8 cellular contexts compared by ENCODE assay signal in genomic region chr9:33161589-33162132, GRCh38. TPM values are rescaled to one million over a fixed set of nuclear protein-coding genes. Genes with fewer than 3 reads are reported as not detected.
DNase-seq lines count a peak whose midpoint lies in the region; ATAC-seq and TF ChIP-seq lines count a peak whose summit lies in the region.

No MANE protein-coding gene starts in this region.

- intact Hi-C loops in activated T-helper 1 cell treated with anti-CD3 and anti-CD28 coated beads, Interleukin-12 subunit alpha, Interleukin-12 subunit beta, Interleukin-2, Interleukin-4 antibody, amounts not matched to agents 30 ng/mL and 10 ng/mL and 1 ng/mL, durations not matched to agents 14 hours and 24 hours and 36 hours (cut with micrococcal nuclease): no loop called here
- intact Hi-C loops in lower lobe of right lung (cut with DNase I): no loop called here

- H3K36me3 Mint-ChIP-seq in activated T-cell treated with anti-CD3 and anti-CD28 coated beads, Interleukin-2, amount 50 U/mL, for 72 hours (ENCODE audit: insufficient read depth in 2 of 2): peaks cover 4 to 8% of the 10 kb centered on the region in 2 donors
- H3K36me3 Mint-ChIP-seq in activated T-helper 1 cell treated with anti-CD3 and anti-CD28 coated beads, Interleukin-12 subunit alpha, Interleukin-12 subunit beta, Interleukin-2, Interleukin-4 antibody, amounts not matched to agents 30 ng/mL and 10 ng/mL and 1 ng/mL, durations not matched to agents 14 hours and 24 hours and 36 hours (ENCODE audit: low read depth): peaks cover 24% of the 10 kb centered on the region

- H3K4me3 ChIP-seq in lower lobe of right lung (peak overlapping the region; percentile 15), upper lobe of left lung (no peak overlapping the region)

- no peak for TF ChIP-seq POLR2A in upper lobe of left lung (IDR thresholded peaks at IDR 0.05)

- TF ChIP-seq CTCF in lower lobe of right lung (IDR thresholded peaks at IDR 0.05) (no peak), upper lobe of left lung (IDR thresholded peaks at IDR 0.05) (no peak)

- H3K27me3 Mint-ChIP-seq in activated T-cell treated with anti-CD3 and anti-CD28 coated beads, Interleukin-2, amount 50 U/mL, for 72 hours (ENCODE audit: low read depth): no peaks in the 10 kb centered on the region
- no peaks in the 10 kb centered on the region for H3K27me3 Mint-ChIP-seq in activated T-helper 1 cell treated with anti-CD3 and anti-CD28 coated beads, Interleukin-12 subunit alpha, Interleukin-12 subunit beta, Interleukin-2, Interleukin-4 antibody, amounts not matched to agents 30 ng/mL and 10 ng/mL and 1 ng/mL, durations not matched to agents 14 hours and 24 hours and 36 hours (ENCODE audit: insufficient read depth)

- H3K9me3 ChIP-seq in lower lobe of right lung (no peaks in the 10 kb centered on the region), upper lobe of left lung (no peaks in the 10 kb centered on the region)

- DNase-seq in activated T-cell treated with anti-CD3 and anti-CD28 coated beads, Interleukin-2, amount 50 U/mL, for 72 hours: no peak
- DNase-seq in activated T-cell treated with anti-CD3 and anti-CD28 coated beads for 4 hours (no peak), lower lobe of right lung (no peak), upper lobe of left lung (peak in 1 of 2 donors; percentile 79), OCI-M1 (lab: John Stamatoyannopoulos, UW) (no peak)
- DNase-seq in activated T-helper 1 cell treated with anti-CD3 and anti-CD28 coated beads, Interleukin-12 subunit alpha, Interleukin-12 subunit beta, Interleukin-2, Interleukin-4 antibody, amounts not matched to agents 30 ng/mL and 10 ng/mL and 1 ng/mL, durations not matched to agents 14 hours and 24 hours and 36 hours (ENCODE audit: low spot score): no peak

- no peaks in the 10 kb centered on the region for H3K27me3 ChIP-seq in lower lobe of right lung (ENCODE audit: low read depth)
- H3K27me3 ChIP-seq in upper lobe of left lung: no peaks in the 10 kb centered on the region

- ATAC-seq in activated T-cell treated with anti-CD3 and anti-CD28 coated beads, Interleukin-2, amount 50 U/mL, for 72 hours (replicated peaks in 1 of 2): no peak
- ATAC-seq in lower lobe of right lung (peak; percentile 37 to 62), upper lobe of left lung (ENCODE audit: low FRiP score in 2 of 2) (peak in 1 of 2 donors; percentile 46), HG03460 (IDR thresholded peaks at IDR 0.05; ENCODE audit: unreplicated experiment) (no peak), HG03521 (IDR thresholded peaks at IDR 0.05; ENCODE audit: unreplicated experiment) (no peak)

- peaks cover 91% of the 10 kb centered on the region for H3K4me1 Mint-ChIP-seq in activated T-cell treated with anti-CD3 and anti-CD28 coated beads, Interleukin-2, amount 50 U/mL, for 72 hours (ENCODE audit: low read depth)
- peaks cover 84% of the 10 kb centered on the region for H3K4me1 Mint-ChIP-seq in activated T-helper 1 cell treated with anti-CD3 and anti-CD28 coated beads, Interleukin-12 subunit alpha, Interleukin-12 subunit beta, Interleukin-2, Interleukin-4 antibody, amounts not matched to agents 30 ng/mL and 10 ng/mL and 1 ng/mL, durations not matched to agents 14 hours and 24 hours and 36 hours (ENCODE audit: low read depth)

- H3K27ac ChIP-seq in lower lobe of right lung (peak overlapping the region; percentile 97), upper lobe of left lung (peak overlapping the region; percentile 97 to 99 (median 98))

- no peaks in the 10 kb centered on the region for H3K9me3 Mint-ChIP-seq in activated T-cell treated with anti-CD3 and anti-CD28 coated beads, Interleukin-2, amount 50 U/mL, for 72 hours
- no peaks in the 10 kb centered on the region for H3K9me3 Mint-ChIP-seq in activated T-helper 1 cell treated with anti-CD3 and anti-CD28 coated beads, Interleukin-12 subunit alpha, Interleukin-12 subunit beta, Interleukin-2, Interleukin-4 antibody, amounts not matched to agents 30 ng/mL and 10 ng/mL and 1 ng/mL, durations not matched to agents 14 hours and 24 hours and 36 hours

- H3K27ac Mint-ChIP-seq in activated T-cell treated with anti-CD3 and anti-CD28 coated beads, Interleukin-2, amount 50 U/mL, for 72 hours: peak overlapping the region; percentile 99
- peak overlapping the region; percentile 96 for H3K27ac Mint-ChIP-seq in activated T-helper 1 cell treated with anti-CD3 and anti-CD28 coated beads, Interleukin-12 subunit alpha, Interleukin-12 subunit beta, Interleukin-2, Interleukin-4 antibody, amounts not matched to agents 30 ng/mL and 10 ng/mL and 1 ng/mL, durations not matched to agents 14 hours and 24 hours and 36 hours

- peaks cover 89% of the 10 kb centered on the region for H3K4me1 ChIP-seq in lower lobe of right lung
- H3K4me1 ChIP-seq in upper lobe of left lung: peaks cover 76 to 91% (median 85%) of the 10 kb centered on the region in 4 donors

- H3K36me3 ChIP-seq in lower lobe of right lung: no peaks in the 10 kb centered on the region
- H3K36me3 ChIP-seq in upper lobe of left lung: no peaks in the 10 kb centered on the region

- 60 to 79% methylated on average over 1 of the region's 1 CpG for WGBS in upper lobe of left lung, 2 donors

- peak overlapping the region; percentile 84 to 87 for H3K4me3 Mint-ChIP-seq in activated T-cell treated with anti-CD3 and anti-CD28 coated beads, Interleukin-2, amount 50 U/mL, for 72 hours
- H3K4me3 Mint-ChIP-seq in activated T-helper 1 cell treated with anti-CD3 and anti-CD28 coated beads, Interleukin-12 subunit alpha, Interleukin-12 subunit beta, Interleukin-2, Interleukin-4 antibody, amounts not matched to agents 30 ng/mL and 10 ng/mL and 1 ng/mL, durations not matched to agents 14 hours and 24 hours and 36 hours: peak overlapping the region; percentile 82

- peak; percentile 32 to 81 (median 54) for TF ChIP-seq EP300 in upper lobe of left lung (IDR thresholded peaks at IDR 0.05)

RNA-seq across cellular contexts. Expression of gene B4GALT1, which starts 5.5 kb away (rescaled TPM):
- 10 to 100 TPM; 72.2 to 91.9 TPM for total RNA-seq in activated T-cell treated with anti-CD3 and anti-CD28 coated beads, Interleukin-2, amount 50 U/mL, for 72 hours
- 64.4 and 66.5 TPM in 2 replicates for total RNA-seq in activated T-helper 1 cell treated with anti-CD3 and anti-CD28 coated beads, Interleukin-12 subunit alpha, Interleukin-12 subunit beta, Interleukin-2, Interleukin-4 antibody, amounts not matched to agents 30 ng/mL and 10 ng/mL and 1 ng/mL, durations not matched to agents 14 hours and 24 hours and 36 hours
- total RNA-seq in lower lobe of right lung: 72.0 TPM
- total RNA-seq in upper lobe of left lung: 10 to 100 TPM; 26.2 to 83.3 (median 70.8) TPM

Comparison
In these comparisons a context has a peak if more than half of its experiments do, and no peak if none do; other contexts are left out.
1. ATAC-seq: peak in lower lobe of right lung (2 of 2); none in activated T-cell treated with anti-CD3 and anti-CD28 coated beads, Interleukin-2, amount 50 U/mL, for 72 hours (0 of 2), HG03460 (single experiment) and HG03521 (single experiment).